16 cellular contexts compared by ENCODE assay signal in genomic region chr2:5385596-5385995, GRCh38.
"Had no signal": no experiment of that assay in that cellular context is flagged by ENCODE, and none has a peak within 500 bp of the region (broad histone marks: within the 10 kb centered on the region; RNA-seq: fewer than 3 reads in every experiment).

No MANE protein-coding gene starts in this region.

- DNase-seq: dermis blood vessel endothelial cell; dorsolateral prefrontal cortex; effector CD4-positive, alpha-beta T cell; effector memory CD4-positive, alpha-beta T cell; foreskin keratinocyte; head of caudate nucleus; heart right ventricle; hippocampal formation; left cardiac atrium; left lung; mammary epithelial cell; mesendoderm; midbrain; naive thymus-derived CD4-positive, alpha-beta T cell; natural killer cell had no signal

- ATAC-seq: foreskin keratinocyte; gastroesophageal sphincter; heart right ventricle; left cardiac atrium; left lung; naive thymus-derived CD4-positive, alpha-beta T cell; natural killer cell had no signal
